11 cellular contexts compared by ENCODE assay signal in the genomic region with DNA sequence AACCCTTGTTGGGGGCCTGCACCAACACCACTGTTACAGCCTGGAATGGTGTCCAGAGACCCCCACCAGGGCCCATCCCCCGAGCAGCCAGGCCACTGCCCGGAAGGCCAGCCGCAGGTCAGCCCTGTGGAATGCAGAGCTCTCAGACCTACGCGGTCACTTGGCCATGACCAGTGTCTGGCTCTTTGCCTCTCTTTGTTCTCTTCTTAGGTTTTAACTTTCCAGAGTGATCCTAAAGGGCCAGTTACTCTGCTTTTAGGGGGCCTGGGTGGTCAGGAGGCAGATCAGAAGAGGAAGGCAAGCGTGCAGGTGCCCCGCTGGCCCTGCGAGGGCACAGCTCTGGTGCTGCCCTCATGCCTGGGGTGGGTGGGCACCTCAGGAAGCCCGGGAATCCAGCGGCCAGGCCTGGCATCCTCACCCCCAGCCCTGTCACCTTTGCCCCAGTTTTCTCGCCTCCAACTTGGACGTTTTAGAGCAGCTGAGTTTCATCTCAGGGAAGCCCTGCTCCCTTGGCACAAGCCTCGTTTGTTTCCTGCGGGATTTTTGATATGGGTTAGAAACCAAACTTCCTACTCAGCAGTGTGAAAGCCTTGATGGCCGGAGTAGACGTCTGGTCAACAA.
A peak's percentile ranks its signal among the peaks of the same experiment; 100 is the strongest.
DNase-seq lines count a peak whose midpoint lies in the region; ATAC-seq, FAIRE-seq and TF ChIP-seq lines count a peak whose summit lies in the region.
"Had no signal": no experiment of that assay in that cellular context is flagged by ENCODE, and none has a peak within 500 bp of the region (broad histone marks: within the 10 kb centered on the region; RNA-seq: fewer than 3 reads in every experiment).

No MANE protein-coding gene starts in this region.

- no peak overlapping the region for H2BK15ac ChIP-seq in neuronal stem cell (ENCODE audit: low read length)

- H2AFZ ChIP-seq in ACC112 (ENCODE audit: low read length, unreplicated experiment) (peak overlapping the region; percentile 25), neuronal stem cell (ENCODE audit: low read length) (peak overlapping the region; percentile 71)

- 25 to 33% (median 26%) methylated on average over 11 to 16 of the region's 16 CpGs for WGBS in heart left ventricle, 4 donors
- WGBS in neuronal stem cell (ENCODE audit: extremely low coverage in 2 of 2, insufficient read length in 2 of 2, insufficient replicate concordance in 1 of 2), 2 donors = no CpG with 5 or more reads among the region's 16 CpGs
- 56 to 71% (median 68%) methylated on average over 15 to 16 of the region's 16 CpGs for WGBS in small intestine, 3 donors

- H3K23ac ChIP-seq in neuronal stem cell (ENCODE audit: low read depth, low read length, poor library complexity) = peak overlapping the region; percentile 60

- H2AK5ac ChIP-seq in neuronal stem cell (ENCODE audit: low read depth, low read length) = peak overlapping the region; percentile 56

- no peaks in the 10 kb centered on the region for H3K9me3 ChIP-seq in heart left ventricle
- peaks cover 0 to 24% of the 10 kb centered on the region in 2 donors for H3K9me3 ChIP-seq in neuronal stem cell (replicated peaks in 1 of 2; ENCODE audit: control insufficient read depth in 2 of 2, insufficient read depth in 1 of 2, low read depth in 1 of 2, low read length in 2 of 2)
- H3K9me3 ChIP-seq in small intestine (ENCODE audit: control insufficient read depth, low read depth) = no peaks in the 10 kb centered on the region

- ATAC-seq in heart left ventricle = peak in 3 of 4 donors; percentile 34 to 38 (median 34)
- ATAC-seq in GM19452 (IDR thresholded peaks at IDR 0.05; ENCODE audit: unreplicated experiment) = no peak

- TF ChIP-seq CTCF in RWPE1 (conservative IDR thresholded peaks at IDR 0.05; ENCODE audit: low read depth) = no peak
- TF ChIP-seq CTCF in heart left ventricle (IDR thresholded peaks at IDR 0.05) = no peak

- H3K4me3 ChIP-seq in ACC112 (ENCODE audit: low read depth, low read length) = no peak overlapping the region
- peak overlapping the region in 2 of 12 donors; percentile 3 to 13 for H3K4me3 ChIP-seq in heart left ventricle
- H3K4me3 ChIP-seq in neuronal stem cell (ENCODE audit: low read length in 2 of 2) = no peak overlapping the region
- H3K4me3 ChIP-seq in small intestine (ENCODE audit: low read depth in 1 of 2, low read length in 2 of 2) = no peak overlapping the region
- H3K4me3 ChIP-seq: skin epidermis had no signal

- peak overlapping the region; percentile 38 for H3K4ac ChIP-seq in neuronal stem cell (ENCODE audit: low read length)

- H3K79me1 ChIP-seq in neuronal stem cell (ENCODE audit: low read depth, low read length) = no peaks in the 10 kb centered on the region

- H4K91ac ChIP-seq in neuronal stem cell (ENCODE audit: low read depth, low read length, poor library complexity) = no peak overlapping the region

- DNase-seq in RWPE1 (ENCODE audit: low spot score) = no peak
- peak in 3 of 5 donors; percentile 44 to 56 (median 54) for DNase-seq in heart left ventricle
- no peak for DNase-seq in neuronal stem cell (ENCODE audit: low spot score)
- no peak for DNase-seq in small intestine
- no peak for DNase-seq in GOT3 (lab: John Stamatoyannopoulos, UW)
- no peak for DNase-seq in NCI-H446 (lab: John Stamatoyannopoulos, UW)
- DNase-seq: NCI-H226 had no signal

- no peak overlapping the region for H2BK5ac ChIP-seq in neuronal stem cell (ENCODE audit: low read length)

- peak overlapping the region; percentile 77 for H3K18ac ChIP-seq in neuronal stem cell (ENCODE audit: low read length)

- H3K27ac ChIP-seq in ACC112 (ENCODE audit: low read depth, low read length) (no peak overlapping the region), RWPE1 (peak overlapping the region; percentile 36), heart left ventricle (peak overlapping the region; percentile 5 to 87 (median 74)), neuronal stem cell (replicated peaks; ENCODE audit: low read length) (no peak overlapping the region), small intestine (ENCODE audit: low read depth in 1 of 2, low read length in 1 of 2) (peak overlapping the region in 1 of 2 donors; percentile 9)

- H3K4me1 ChIP-seq in ACC112 (ENCODE audit: control insufficient read depth, insufficient read depth, low read length, unreplicated experiment) (peaks cover 35% of the 10 kb centered on the region), heart left ventricle (peaks cover 13 to 47% (median 36%) of the 10 kb centered on the region in 12 donors), neuronal stem cell (ENCODE audit: control insufficient read depth in 2 of 2, insufficient read depth in 1 of 2, low read depth in 1 of 2, low read length in 2 of 2) (peaks cover 16 to 23% of the 10 kb centered on the region in 2 donors), small intestine (ENCODE audit: control insufficient read depth in 2 of 2, insufficient read depth in 1 of 2, low read depth in 1 of 2, low read length in 1 of 2) (peaks cover 4% of the 10 kb centered on the region in 2 donors)

- H3K27me3 ChIP-seq in ACC112 (ENCODE audit: insufficient read depth, low read length) = peaks cover 17% of the 10 kb centered on the region
- H3K27me3 ChIP-seq in heart left ventricle = peaks cover 0 to 8% (median 0%) of the 10 kb centered on the region in 9 donors
- peaks cover 0 to 8% (median 3%) of the 10 kb centered on the region in 3 experiments for H3K27me3 ChIP-seq in neuronal stem cell (ENCODE audit: control insufficient read depth in 3 of 3, insufficient read depth in 3 of 3, low read depth in 1 of 3, low read length in 3 of 3)
- no peaks in the 10 kb centered on the region for H3K27me3 ChIP-seq in small intestine (ENCODE audit: control insufficient read depth in 2 of 2, insufficient read depth in 2 of 2, low read length in 2 of 2)

- no peaks in the 10 kb centered on the region for H3K79me2 ChIP-seq in ACC112 (ENCODE audit: control insufficient read depth, insufficient read depth, low read length, unreplicated experiment)

- peak overlapping the region; percentile 33 for H2BK12ac ChIP-seq in neuronal stem cell (ENCODE audit: low read length)

- CTCF ChIA-PET in RWPE1 (lab: Yijun Ruan, JAX) = no interaction called here

- peak overlapping the region; percentile 85 for H3K14ac ChIP-seq in neuronal stem cell (ENCODE audit: low read length)

- peak overlapping the region; percentile 83 for H4K8ac ChIP-seq in neuronal stem cell (ENCODE audit: low read depth, low read length)

- no peak overlapping the region for H3K4me2 ChIP-seq in neuronal stem cell (ENCODE audit: insufficient read depth, low read length, poor library complexity, severe bottlenecking)

- POLR2A ChIA-PET in RWPE1 (lab: Yijun Ruan, JAX; ENCODE audit: low non-redundant PET) = no interaction called here

- H3K9ac ChIP-seq in neuronal stem cell (ENCODE audit: low read depth, low read length, poor library complexity) = no peak overlapping the region

- H3K36me3 ChIP-seq in ACC112 (ENCODE audit: insufficient read depth, low read length) = no peaks in the 10 kb centered on the region
- H3K36me3 ChIP-seq in heart left ventricle = no peaks in the 10 kb centered on the region
- peaks cover 0 to 3% of the 10 kb centered on the region in 2 donors for H3K36me3 ChIP-seq in neuronal stem cell (replicated peaks in 1 of 2; ENCODE audit: control insufficient read depth in 2 of 2, insufficient read depth in 2 of 2, low read length in 2 of 2)
- H3K36me3 ChIP-seq in small intestine (ENCODE audit: control insufficient read depth in 2 of 2, insufficient read depth in 2 of 2, low read length in 2 of 2) = no peaks in the 10 kb centered on the region

- FAIRE-seq in small intestine (lab: Jason Lieb, UNC) = no peak
- FAIRE-seq: colon had no signal

- intact Hi-C loops in heart left ventricle (cut with DNase I) = loop anchor here in 2 of 10 donors (5.0 to 10.0 kb wide), 2 partner anchors 61 to 64 kb away; partner anchors contain the start of gene CHST15 (in 2 of the 2)

- TF ChIP-seq POLR2A in heart left ventricle (IDR thresholded peaks at IDR 0.05) = no peak

- no peak overlapping the region for H2BK120ac ChIP-seq in neuronal stem cell (ENCODE audit: low read depth, low read length)

Comparison
In these comparisons a context has a peak if more than half of its experiments do, and no peak if none do; other contexts are left out.
1. H3K27ac ChIP-seq: peak in RWPE1 (single experiment) and heart left ventricle (12 of 12); none in ACC112 (single experiment) and neuronal stem cell (single experiment).
2. DNase-seq: peak in heart left ventricle (3 of 5); none in RWPE1 (single experiment), neuronal stem cell (single experiment), small intestine (single experiment), GOT3 (single experiment) and NCI-H446 (0 of 2).